Comparison of ENCODE assay signal across 1 cellular context in genomic region chr2:88016086-88016947, GRCh38.
TF ChIP-seq lines count a peak whose summit lies in the region.

TSS of gene RNU2-63P (minus strand) at chr2:88016547.

TF ChIP-seq in K562, 482 proteins besides CTCF, POLR2A, EP300 and RAD21 (continued from another document and continues in another):
- TF ChIP-seq, protein P1, sequence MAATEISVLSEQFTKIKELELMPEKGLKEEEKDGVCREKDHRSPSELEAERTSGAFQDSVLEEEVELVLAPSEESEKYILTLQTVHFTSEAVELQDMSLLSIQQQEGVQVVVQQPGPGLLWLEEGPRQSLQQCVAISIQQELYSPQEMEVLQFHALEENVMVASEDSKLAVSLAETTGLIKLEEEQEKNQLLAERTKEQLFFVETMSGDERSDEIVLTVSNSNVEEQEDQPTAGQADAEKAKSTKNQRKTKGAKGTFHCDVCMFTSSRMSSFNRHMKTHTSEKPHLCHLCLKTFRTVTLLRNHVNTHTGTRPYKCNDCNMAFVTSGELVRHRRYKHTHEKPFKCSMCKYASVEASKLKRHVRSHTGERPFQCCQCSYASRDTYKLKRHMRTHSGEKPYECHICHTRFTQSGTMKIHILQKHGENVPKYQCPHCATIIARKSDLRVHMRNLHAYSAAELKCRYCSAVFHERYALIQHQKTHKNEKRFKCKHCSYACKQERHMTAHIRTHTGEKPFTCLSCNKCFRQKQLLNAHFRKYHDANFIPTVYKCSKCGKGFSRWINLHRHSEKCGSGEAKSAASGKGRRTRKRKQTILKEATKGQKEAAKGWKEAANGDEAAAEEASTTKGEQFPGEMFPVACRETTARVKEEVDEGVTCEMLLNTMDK (IDR thresholded peaks at IDR 0.05; ENCODE audit: borderline replicate concordance, insufficient read depth, low read depth, low read length, poor library complexity, severe bottlenecking), result no peak
- TF ChIP-seq, protein P2, sequence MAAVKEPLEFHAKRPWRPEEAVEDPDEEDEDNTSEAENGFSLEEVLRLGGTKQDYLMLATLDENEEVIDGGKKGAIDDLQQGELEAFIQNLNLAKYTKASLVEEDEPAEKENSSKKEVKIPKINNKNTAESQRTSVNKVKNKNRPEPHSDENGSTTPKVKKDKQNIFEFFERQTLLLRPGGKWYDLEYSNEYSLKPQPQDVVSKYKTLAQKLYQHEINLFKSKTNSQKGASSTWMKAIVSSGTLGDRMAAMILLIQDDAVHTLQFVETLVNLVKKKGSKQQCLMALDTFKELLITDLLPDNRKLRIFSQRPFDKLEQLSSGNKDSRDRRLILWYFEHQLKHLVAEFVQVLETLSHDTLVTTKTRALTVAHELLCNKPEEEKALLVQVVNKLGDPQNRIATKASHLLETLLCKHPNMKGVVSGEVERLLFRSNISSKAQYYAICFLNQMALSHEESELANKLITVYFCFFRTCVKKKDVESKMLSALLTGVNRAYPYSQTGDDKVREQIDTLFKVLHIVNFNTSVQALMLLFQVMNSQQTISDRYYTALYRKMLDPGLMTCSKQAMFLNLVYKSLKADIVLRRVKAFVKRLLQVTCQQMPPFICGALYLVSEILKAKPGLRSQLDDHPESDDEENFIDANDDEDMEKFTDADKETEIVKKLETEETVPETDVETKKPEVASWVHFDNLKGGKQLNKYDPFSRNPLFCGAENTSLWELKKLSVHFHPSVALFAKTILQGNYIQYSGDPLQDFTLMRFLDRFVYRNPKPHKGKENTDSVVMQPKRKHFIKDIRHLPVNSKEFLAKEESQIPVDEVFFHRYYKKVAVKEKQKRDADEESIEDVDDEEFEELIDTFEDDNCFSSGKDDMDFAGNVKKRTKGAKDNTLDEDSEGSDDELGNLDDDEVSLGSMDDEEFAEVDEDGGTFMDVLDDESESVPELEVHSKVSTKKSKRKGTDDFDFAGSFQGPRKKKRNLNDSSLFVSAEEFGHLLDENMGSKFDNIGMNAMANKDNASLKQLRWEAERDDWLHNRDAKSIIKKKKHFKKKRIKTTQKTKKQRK (IDR thresholded peaks at IDR 0.05; ENCODE audit: borderline replicate concordance, low read depth, low read length), result peak; percentile 22; the same call in 1 of the 2 replicates
- TF ChIP-seq ZNF561 (CRISPR knock-in tag; conservative IDR thresholded peaks at IDR 0.05), result peak; percentile 25; the same call in 1 of the 2 replicates
- TF ChIP-seq ILF3 (IDR thresholded peaks at IDR 0.05; ENCODE audit: borderline replicate concordance), result peak; percentile 99
- TF ChIP-seq HNRNPUL1 (IDR thresholded peaks at IDR 0.05; ENCODE audit: low read length), result peak; percentile 96
- no peak; the same call in 1 of the 2 replicates for TF ChIP-seq EHMT2 (IDR thresholded peaks at IDR 0.05)
- TF ChIP-seq CHCHD3 (CRISPR knock-in tag; IDR thresholded peaks at IDR 0.05), result peak; percentile 99
- TF ChIP-seq SP1 (CRISPR knock-in tag; IDR thresholded peaks at IDR 0.05), result peak; percentile 77
- TF ChIP-seq ZNF583 (CRISPR knock-in tag; IDR thresholded peaks at IDR 0.05), result peak; percentile 7; the same call in 1 of the 2 replicates
- no peak for TF ChIP-seq PHF21A (IDR thresholded peaks at IDR 0.05; ENCODE audit: borderline replicate concordance, low read depth)
- no peak for TF ChIP-seq ZNF239 (CRISPR knock-in tag; IDR thresholded peaks at IDR 0.05)
- no peak for TF ChIP-seq ZNF512 (tag; IDR thresholded peaks at IDR 0.05)
- no peak for TF ChIP-seq USF2 (CRISPR knock-in tag; IDR thresholded peaks at IDR 0.05)
- peak; percentile 79; the same call in 1 of the 2 replicates for TF ChIP-seq ZNF174 (CRISPR knock-in tag; IDR thresholded peaks at IDR 0.05)
- 0 out of 2 replicates have a peak, but pooled peaks have one; percentile 78 for TF ChIP-seq PHTF2 (CRISPR knock-in tag; IDR thresholded peaks at IDR 0.05)
- TF ChIP-seq RBM17 (IDR thresholded peaks at IDR 0.05; ENCODE audit: borderline replicate concordance, low read depth, low read length), result no peak
- TF ChIP-seq RFX7 (CRISPR knock-in tag; IDR thresholded peaks at IDR 0.05), result peak; percentile 98
- no peak for TF ChIP-seq CHD7 (IDR thresholded peaks at IDR 0.05; ENCODE audit: low read depth, low read length)
- TF ChIP-seq KLF1 (tag; IDR thresholded peaks at IDR 0.05), result 0 out of 2 replicates have a peak, but pooled peaks have one; percentile 34
- TF ChIP-seq, protein P3, sequence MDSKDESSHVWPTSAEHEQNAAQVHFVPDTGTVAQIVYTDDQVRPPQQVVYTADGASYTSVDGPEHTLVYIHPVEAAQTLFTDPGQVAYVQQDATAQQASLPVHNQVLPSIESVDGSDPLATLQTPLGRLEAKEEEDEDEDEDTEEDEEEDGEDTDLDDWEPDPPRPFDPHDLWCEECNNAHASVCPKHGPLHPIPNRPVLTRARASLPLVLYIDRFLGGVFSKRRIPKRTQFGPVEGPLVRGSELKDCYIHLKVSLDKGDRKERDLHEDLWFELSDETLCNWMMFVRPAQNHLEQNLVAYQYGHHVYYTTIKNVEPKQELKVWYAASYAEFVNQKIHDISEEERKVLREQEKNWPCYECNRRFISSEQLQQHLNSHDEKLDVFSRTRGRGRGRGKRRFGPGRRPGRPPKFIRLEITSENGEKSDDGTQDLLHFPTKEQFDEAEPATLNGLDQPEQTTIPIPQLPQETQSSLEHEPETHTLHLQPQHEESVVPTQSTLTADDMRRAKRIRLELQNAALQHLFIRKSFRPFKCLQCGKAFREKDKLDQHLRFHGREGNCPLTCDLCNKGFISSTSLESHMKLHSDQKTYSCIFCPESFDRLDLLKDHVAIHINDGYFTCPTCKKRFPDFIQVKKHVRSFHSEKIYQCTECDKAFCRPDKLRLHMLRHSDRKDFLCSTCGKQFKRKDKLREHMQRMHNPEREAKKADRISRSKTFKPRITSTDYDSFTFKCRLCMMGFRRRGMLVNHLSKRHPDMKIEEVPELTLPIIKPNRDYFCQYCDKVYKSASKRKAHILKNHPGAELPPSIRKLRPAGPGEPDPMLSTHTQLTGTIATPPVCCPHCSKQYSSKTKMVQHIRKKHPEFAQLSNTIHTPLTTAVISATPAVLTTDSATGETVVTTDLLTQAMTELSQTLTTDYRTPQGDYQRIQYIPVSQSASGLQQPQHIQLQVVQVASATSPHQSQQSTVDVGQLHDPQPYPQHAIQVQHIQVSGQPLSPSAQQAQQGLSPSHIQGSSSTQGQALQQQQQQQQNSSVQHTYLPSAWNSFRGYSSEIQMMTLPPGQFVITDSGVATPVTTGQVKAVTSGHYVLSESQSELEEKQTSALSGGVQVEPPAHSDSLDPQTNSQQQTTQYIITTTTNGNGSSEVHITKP (IDR thresholded peaks at IDR 0.05; ENCODE audit: partially characterized antibody), result peak; percentile 2
- TF ChIP-seq HDAC6 (IDR thresholded peaks at IDR 0.05; ENCODE audit: low read depth, low read length), result no peak
- no peak for TF ChIP-seq ETS2 (tag; IDR thresholded peaks at IDR 0.05; ENCODE audit: borderline replicate concordance, poor library complexity, severe bottlenecking)
- peak; percentile 94 for TF ChIP-seq KHSRP (IDR thresholded peaks at IDR 0.05)
- TF ChIP-seq TAF1 (IDR thresholded peaks at IDR 0.05; ENCODE audit: control insufficient read depth, extremely low read depth, insufficient read depth, low read length, severe bottlenecking), result peak; percentile 36
- no peak for TF ChIP-seq E2F4 (CRISPR knock-in tag; IDR thresholded peaks at IDR 0.05; ENCODE audit: low read depth)
- TF ChIP-seq STAT5B (CRISPR knock-in tag; IDR thresholded peaks at IDR 0.05), result no peak
- 0 out of 2 replicates have a peak, but pooled peaks have one; percentile 21 for TF ChIP-seq CTBP1 (IDR thresholded peaks at IDR 0.05; ENCODE audit: borderline replicate concordance)
